ENCODE assay signal across 21 cellular contexts in the genomic region with DNA sequence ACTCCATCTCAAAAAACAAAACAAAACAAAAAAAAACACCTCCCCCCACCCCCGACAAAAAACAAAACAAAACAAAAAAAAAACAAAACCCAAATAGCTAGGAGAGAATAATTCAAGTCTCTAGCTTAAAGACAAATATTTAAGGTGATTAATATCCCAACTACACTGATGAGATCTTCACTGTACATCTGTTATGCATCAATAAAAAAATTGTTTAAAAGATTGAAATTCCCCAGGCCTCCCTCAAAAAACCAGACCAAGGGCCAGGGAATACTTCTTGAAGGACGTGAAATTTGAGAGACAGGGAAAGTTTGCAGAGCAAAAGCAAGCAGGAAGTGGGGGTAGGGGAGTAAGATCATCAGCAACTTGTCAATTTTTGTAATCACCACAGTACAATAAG.
DNase-seq lines count a peak whose midpoint lies in the region; ATAC-seq and TF ChIP-seq lines count a peak whose summit lies in the region.
"Had no signal": no experiment of that assay in that cellular context is flagged by ENCODE, and none has a peak within 500 bp of the region (broad histone marks: within the 10 kb centered on the region; RNA-seq: fewer than 3 reads in every experiment).

No MANE protein-coding gene starts in this region.

- ATAC-seq in GM21423 (IDR thresholded peaks at IDR 0.05; ENCODE audit: unreplicated experiment), result no peak
- ATAC-seq: A549; CD8-positive, alpha-beta T cell; HCT116 had no signal

- no peak overlapping the region for H3K4me3 ChIP-seq in adipocyte (ENCODE audit: low read length)
- H3K4me3 ChIP-seq in esophagus muscularis mucosa, result no peak overlapping the region
- H3K4me3 ChIP-seq in MG63, result no peak overlapping the region
- H3K4me3 ChIP-seq: A549, GM23248 had no signal

- TF ChIP-seq CTCF in nephron progenitor cell (IDR thresholded peaks at IDR 0.05) (no peak), esophagus muscularis mucosa (IDR thresholded peaks at IDR 0.05) (no peak)

- TF ChIP-seq POLR2A in esophagus muscularis mucosa (IDR thresholded peaks at IDR 0.05; ENCODE audit: low read depth), result no peak

- intact Hi-C loops in esophagus muscularis mucosa (cut with DNase I), result no loop called here

- H3K4me1 ChIP-seq in adipocyte (ENCODE audit: control insufficient read depth, insufficient read depth, low read length) (peaks cover 14% of the 10 kb centered on the region), esophagus muscularis mucosa (no peaks in the 10 kb centered on the region)

- H3K9ac ChIP-seq in adipocyte (ENCODE audit: low read length), result no peak overlapping the region
- H3K9ac ChIP-seq: GM23248 had no signal

- no peaks in the 10 kb centered on the region for H3K27me3 ChIP-seq in adipocyte (replicated peaks; ENCODE audit: control insufficient read depth, insufficient read depth, low read length)
- no peaks in the 10 kb centered on the region for H3K27me3 ChIP-seq in esophagus muscularis mucosa
- no peaks in the 10 kb centered on the region for H3K27me3 ChIP-seq in MG63

- WGBS in esophagus muscularis mucosa, result 64% methylated on average over 2 of the region's 2 CpGs

- no peaks in the 10 kb centered on the region for H3K27me3 Mint-ChIP-seq in nephron progenitor cell (ENCODE audit: low read depth, poor library complexity)

- H3K27ac Mint-ChIP-seq in nephron progenitor cell, result peak overlapping the region; percentile 21
- H3K27ac Mint-ChIP-seq: CD8-positive, alpha-beta T cell had no signal

- peaks cover 8% of the 10 kb centered on the region for H3K9me3 Mint-ChIP-seq in nephron progenitor cell
- H3K9me3 Mint-ChIP-seq: CD8-positive, alpha-beta T cell had no signal

- no peak overlapping the region for H3K27ac ChIP-seq in esophagus muscularis mucosa (replicated peaks in 1 of 4)
- H3K27ac ChIP-seq: A549, GM23248 had no signal

- no peaks in the 10 kb centered on the region for H3K36me3 ChIP-seq in adipocyte (ENCODE audit: control insufficient read depth, insufficient read depth, low read length, severe bottlenecking)
- no peaks in the 10 kb centered on the region for H3K36me3 ChIP-seq in esophagus muscularis mucosa
- H3K36me3 ChIP-seq in MG63, result no peaks in the 10 kb centered on the region

- no peaks in the 10 kb centered on the region for H3K36me3 Mint-ChIP-seq in nephron progenitor cell (ENCODE audit: low read depth)
- H3K36me3 Mint-ChIP-seq: CD8-positive, alpha-beta T cell had no signal

- no peak for TF ChIP-seq EP300 in esophagus muscularis mucosa (IDR thresholded peaks at IDR 0.05)

- H3K4me3 Mint-ChIP-seq in nephron progenitor cell, result no peak overlapping the region
- H3K4me3 Mint-ChIP-seq: CD8-positive, alpha-beta T cell had no signal

- H3K9me3 ChIP-seq in adipocyte (ENCODE audit: control insufficient read depth, low read length) (no peaks in the 10 kb centered on the region), esophagus muscularis mucosa (no peaks in the 10 kb centered on the region), MG63 (no peaks in the 10 kb centered on the region)
- H3K9me3 ChIP-seq: A549, Caco-2 had no signal

- H3K4me1 Mint-ChIP-seq in nephron progenitor cell, result peaks cover 8% of the 10 kb centered on the region

- peak; percentile 26 for DNase-seq in GM03348 (ENCODE audit: low spot score)
- peak; percentile 22 for DNase-seq in adipocyte (ENCODE audit: low read depth)
- DNase-seq in fibroblast of peridontal ligament (ENCODE audit: extremely low read depth), result peak; percentile 16
- no peak for DNase-seq in nephron progenitor cell
- DNase-seq in esophagus muscularis mucosa (ENCODE audit: extremely low spot score), result no peak
- no peak for DNase-seq in DMS153 treated with DMSO at 0.1 percent for 48 hours (lab: John Stamatoyannopoulos, UW; ENCODE audit: unreplicated experiment)
- DNase-seq in MG63, result no peak
- DNase-seq: 8988T; ACHN; C1 segment of cervical spinal cord; Caco-2; CD8-positive, alpha-beta T cell; DMS153; DMS79; EL; GDM1; GM23248; H7 had no signal

Comparison
In these comparisons a context has a peak if more than half of its experiments do, and no peak if none do; other contexts are left out.
1. DNase-seq: peak in GM03348 (single experiment), adipocyte (single experiment) and fibroblast of peridontal ligament (single experiment); none in nephron progenitor cell (single experiment), esophagus muscularis mucosa (single experiment), DMS153 treated with DMSO at 0.1 percent for 48 hours (single experiment) and MG63 (single experiment).